ENCODE assay signal across 8 cellular contexts in the genomic region with DNA sequence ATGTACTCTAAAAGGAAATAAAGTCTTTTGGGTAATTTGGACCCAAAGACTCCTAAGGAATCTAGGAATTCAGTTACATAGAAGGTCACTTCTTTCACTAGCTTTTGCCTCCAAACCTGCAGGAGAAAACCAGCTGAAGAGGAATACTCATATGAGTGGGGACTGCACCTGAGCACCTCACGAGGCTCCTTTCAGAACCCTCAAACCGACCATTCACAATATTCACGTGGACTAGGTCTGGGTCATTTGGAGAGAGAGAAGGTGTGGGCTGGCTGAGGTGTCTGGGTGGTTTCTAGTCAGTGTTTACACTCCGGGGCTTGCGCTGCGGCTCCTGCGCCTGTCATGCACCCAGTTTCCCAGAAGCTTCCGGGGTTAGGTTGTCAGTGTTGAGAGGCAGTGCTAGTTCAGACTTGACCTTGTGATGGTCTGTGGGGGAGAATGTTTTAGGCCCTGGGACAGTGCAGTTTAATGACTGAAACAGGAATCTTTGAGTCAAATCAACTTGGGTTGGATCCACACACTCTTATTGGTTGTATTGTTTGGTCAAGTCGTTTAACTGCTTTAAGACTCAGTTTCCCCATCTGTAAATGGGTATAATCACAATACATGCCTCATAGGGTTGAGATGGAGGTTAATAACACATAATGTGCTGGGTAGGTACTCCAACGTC.
A peak's percentile ranks its signal among the peaks of the same experiment; 100 is the strongest.
DNase-seq lines count a peak whose midpoint lies in the region; ATAC-seq and TF ChIP-seq lines count a peak whose summit lies in the region.

No MANE protein-coding gene starts in this region.

- H3K27ac ChIP-seq in 22Rv1 (peak overlapping the region; percentile 50), skin epidermis (peak overlapping the region in 17 of 21 experiments; percentile 20 to 89 (median 56))

- peak; percentile 78 for ATAC-seq in GM19463 (IDR thresholded peaks at IDR 0.05; ENCODE audit: unreplicated experiment)
- ATAC-seq in HG03521 (IDR thresholded peaks at IDR 0.05; ENCODE audit: unreplicated experiment), result peak; percentile 72

- H3K4me3 ChIP-seq in skin epidermis, result no peak overlapping the region

- DNase-seq in activated gamma-delta T cell (lab: John Stamatoyannopoulos, UW) (peak; percentile 28), AG08395 (ENCODE audit: low spot score) (no peak), NCI-H526 (lab: John Stamatoyannopoulos, UW) (no peak), foreskin melanocyte (no peak)

- TF ChIP-seq CTCF in 22Rv1 (IDR thresholded peaks at IDR 0.05), result no peak
